In the genomic region with DNA sequence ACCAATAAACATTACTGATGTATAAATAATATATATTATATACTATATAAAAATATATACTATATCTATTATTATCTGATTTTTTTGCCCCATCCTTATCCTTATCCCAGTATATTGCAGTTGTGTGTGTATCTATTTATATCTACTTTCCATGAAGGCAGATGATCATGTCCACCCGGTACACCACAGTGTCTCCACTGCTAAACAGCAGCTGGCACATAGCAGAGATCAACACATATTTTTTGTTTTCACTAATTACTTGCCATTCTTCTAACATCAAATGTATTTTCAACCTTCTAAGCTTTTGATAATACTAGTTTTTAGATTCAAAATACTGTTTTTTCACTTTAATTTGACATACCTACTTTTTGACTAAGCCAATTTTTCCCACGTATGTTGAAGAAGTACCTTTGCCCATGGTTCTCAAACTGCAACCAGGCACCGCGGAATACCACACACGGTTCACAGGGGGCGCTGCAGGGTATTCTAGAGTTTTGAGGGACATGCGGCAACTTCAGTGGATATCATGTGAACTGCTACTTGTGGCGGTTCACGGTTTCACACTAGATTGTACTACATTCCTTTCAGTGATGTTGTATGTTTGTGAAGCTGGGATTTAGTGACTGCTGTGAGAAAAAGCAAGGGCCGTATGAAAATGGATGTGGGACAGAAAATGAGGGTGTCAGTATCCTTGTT, we compare ENCODE assay signal across 8 cellular contexts.
DNase-seq lines count a peak whose midpoint lies in the region; ATAC-seq and TF ChIP-seq lines count a peak whose summit lies in the region.

No MANE protein-coding gene starts in this region.

- no peaks in the 10 kb centered on the region for H3K36me3 Mint-ChIP-seq in activated CD8-positive, alpha-beta memory T cell treated with anti-CD3 and anti-CD28 coated beads, Interleukin-2, amount 10 ng/mL, durations not matched to agents 7 days and 5 days
- H3K36me3 Mint-ChIP-seq in HFFc6 (ENCODE audit: low read depth): no peaks in the 10 kb centered on the region
- no peaks in the 10 kb centered on the region for H3K36me3 Mint-ChIP-seq in naive thymus-derived CD8-positive, alpha-beta T cell

- CTCF ChIA-PET in activated CD8-positive, alpha-beta memory T cell treated with anti-CD3 and anti-CD28 coated beads, Interleukin-2, amount 10 ng/mL, durations not matched to agents 7 days and 5 days (lab: Charles Lee): no interaction called here

- no peak overlapping the region for H3K4me3 Mint-ChIP-seq in activated CD8-positive, alpha-beta memory T cell treated with anti-CD3 and anti-CD28 coated beads, Interleukin-2, amount 10 ng/mL, durations not matched to agents 7 days and 5 days
- H3K4me3 Mint-ChIP-seq in HFFc6: no peak overlapping the region
- H3K4me3 Mint-ChIP-seq in naive thymus-derived CD8-positive, alpha-beta T cell: no peak overlapping the region

- no peak overlapping the region for H3K27ac Mint-ChIP-seq in activated CD8-positive, alpha-beta memory T cell treated with anti-CD3 and anti-CD28 coated beads, Interleukin-2, amount 10 ng/mL, durations not matched to agents 7 days and 5 days
- H3K27ac Mint-ChIP-seq in HFFc6: no peak overlapping the region
- H3K27ac Mint-ChIP-seq in naive thymus-derived CD8-positive, alpha-beta T cell: no peak overlapping the region

- TF ChIP-seq CTCF in HFFc6 (IDR thresholded peaks at IDR 0.05): 0 out of 2 replicates have a peak, but pooled peaks have one; percentile 14

- no peaks in the 10 kb centered on the region for H3K4me1 Mint-ChIP-seq in activated CD8-positive, alpha-beta memory T cell treated with anti-CD3 and anti-CD28 coated beads, Interleukin-2, amount 10 ng/mL, durations not matched to agents 7 days and 5 days
- no peaks in the 10 kb centered on the region for H3K4me1 Mint-ChIP-seq in HFFc6 (ENCODE audit: low read depth)
- H3K4me1 Mint-ChIP-seq in naive thymus-derived CD8-positive, alpha-beta T cell: no peaks in the 10 kb centered on the region

- H3K9me3 Mint-ChIP-seq in activated CD8-positive, alpha-beta memory T cell treated with anti-CD3 and anti-CD28 coated beads, Interleukin-2, amount 10 ng/mL, durations not matched to agents 7 days and 5 days (ENCODE audit: low read depth): no peaks in the 10 kb centered on the region
- H3K9me3 Mint-ChIP-seq in HFFc6: peaks cover 24% of the 10 kb centered on the region
- peaks cover 0 to 6% (median 3%) of the 10 kb centered on the region in 9 donors for H3K9me3 Mint-ChIP-seq in naive thymus-derived CD8-positive, alpha-beta T cell

- POLR2A ChIA-PET in naive thymus-derived CD8-positive, alpha-beta T cell (lab: Charles Lee): no interaction called here

- ATAC-seq in activated CD8-positive, alpha-beta memory T cell treated with anti-CD3 and anti-CD28 coated beads, Interleukin-2, amount 10 ng/mL, durations not matched to agents 7 days and 5 days: no peak
- ATAC-seq in naive thymus-derived CD8-positive, alpha-beta T cell: no peak

- peak; percentile 42 for DNase-seq in activated CD8-positive, alpha-beta memory T cell treated with anti-CD3 and anti-CD28 coated beads, Interleukin-2, amount 10 ng/mL, durations not matched to agents 7 days and 5 days
- DNase-seq in activated CD8-positive, alpha-beta memory T cell treated with anti-CD3 and anti-CD28 coated beads for 24 hours: no peak
- DNase-seq in HFFc6 (no peak), NCI-H82 treated with DMSO at 0.1 percent for 48 hours (lab: John Stamatoyannopoulos, UW; ENCODE audit: unreplicated experiment) (peak; percentile 8), germinal center (ENCODE audit: low spot score) (peak; percentile 6), ureter (ENCODE audit: low spot score) (no peak)
- peak; percentile 8 for DNase-seq in stimulated activated CD4-positive, alpha-beta T cell treated with anti-CD3 and anti-CD28 coated beads, Interleukin-4, amount 100 ng/mL, for 1 hour
- DNase-seq in naive thymus-derived CD8-positive, alpha-beta T cell: no peak

- H3K27me3 Mint-ChIP-seq in activated CD8-positive, alpha-beta memory T cell treated with anti-CD3 and anti-CD28 coated beads, Interleukin-2, amount 10 ng/mL, durations not matched to agents 7 days and 5 days: no peaks in the 10 kb centered on the region
- H3K27me3 Mint-ChIP-seq in HFFc6 (ENCODE audit: insufficient read depth): no peaks in the 10 kb centered on the region; the same call in 1 of the 2 replicates
- H3K27me3 Mint-ChIP-seq in naive thymus-derived CD8-positive, alpha-beta T cell: peaks cover 0 to 16% (median 1%) of the 10 kb centered on the region in 5 donors

Comparison
In these comparisons a context has a peak if more than half of its experiments do, and no peak if none do; other contexts are left out.
1. DNase-seq: peak in activated CD8-positive, alpha-beta memory T cell treated with anti-CD3 and anti-CD28 coated beads, Interleukin-2, amount 10 ng/mL, durations not matched to agents 7 days and 5 days (single experiment), NCI-H82 treated with DMSO at 0.1 percent for 48 hours (single experiment), germinal center (single experiment) and stimulated activated CD4-positive, alpha-beta T cell treated with anti-CD3 and anti-CD28 coated beads, Interleukin-4, amount 100 ng/mL, for 1 hour (single experiment); none in activated CD8-positive, alpha-beta memory T cell treated with anti-CD3 and anti-CD28 coated beads for 24 hours (single experiment), HFFc6 (single experiment), ureter (single experiment) and naive thymus-derived CD8-positive, alpha-beta T cell (0 of 10).